8 cellular contexts compared by ENCODE assay signal in the genomic region with DNA sequence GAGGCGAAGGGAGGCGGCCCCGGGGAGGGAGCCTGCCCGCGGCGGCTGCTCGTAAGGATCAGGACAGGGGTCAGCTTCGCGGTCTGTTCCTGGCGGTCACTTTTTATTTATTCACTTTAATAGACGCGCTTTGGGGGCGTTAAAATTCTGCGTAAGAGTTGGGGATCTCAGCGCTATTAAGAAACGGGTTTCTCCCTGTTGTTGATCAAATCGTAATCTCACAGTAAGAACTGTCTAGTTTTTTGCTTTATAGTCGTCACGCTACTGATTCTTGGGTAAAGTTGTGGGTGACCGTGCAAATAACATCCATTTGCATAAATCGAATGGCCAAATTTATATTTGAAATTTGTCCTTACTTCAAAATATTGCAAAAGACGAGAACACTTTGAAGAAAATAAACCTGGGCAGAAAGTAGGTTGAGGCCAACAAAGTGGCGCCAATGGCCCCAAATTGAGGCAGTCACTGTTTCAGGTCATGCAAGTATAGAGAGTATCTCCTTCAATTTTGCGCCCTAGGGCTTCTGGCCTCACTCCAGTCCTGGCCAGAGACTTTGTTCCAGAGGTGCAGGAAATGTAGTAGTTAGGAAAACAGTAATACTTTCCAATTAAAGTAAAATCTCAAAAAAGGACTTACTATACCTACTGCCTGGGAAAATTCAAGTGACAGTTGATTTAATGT. TPM values are rescaled to one million over a fixed set of nuclear protein-coding genes. Genes with fewer than 3 reads are reported as not detected.
DNase-seq lines count a peak whose midpoint lies in the region; ATAC-seq and TF ChIP-seq lines count a peak whose summit lies in the region.

No MANE protein-coding gene starts in this region.

- peaks cover 47% of the 10 kb centered on the region for H3K4me1 Mint-ChIP-seq in activated T-cell treated with anti-CD3 and anti-CD28 coated beads, Interleukin-2, amount 50 U/mL, for 4 hours (ENCODE audit: low read depth)
- H3K4me1 Mint-ChIP-seq in naive thymus-derived CD8-positive, alpha-beta T cell = peaks cover 24 to 61% (median 56%) of the 10 kb centered on the region in 4 donors

- H3K27ac Mint-ChIP-seq in naive thymus-derived CD8-positive, alpha-beta T cell = peak overlapping the region; percentile 88 to 96 (median 94)

- H3K27me3 Mint-ChIP-seq in activated T-cell treated with anti-CD3 and anti-CD28 coated beads, Interleukin-2, amount 50 U/mL, for 4 hours (ENCODE audit: low read depth) = no peaks in the 10 kb centered on the region
- no peaks in the 10 kb centered on the region for H3K27me3 Mint-ChIP-seq in naive thymus-derived CD8-positive, alpha-beta T cell

- no peak for TF ChIP-seq CTCF in epithelial cell of proximal tubule (conservative IDR thresholded peaks at IDR 0.05; ENCODE audit: low read depth, low read length)

- peak overlapping the region; percentile 83 for H3K4me3 ChIP-seq in epithelial cell of proximal tubule (ENCODE audit: low read depth, low read length)

- no peak for ATAC-seq in activated T-cell treated with anti-CD3 and anti-CD28 coated beads, Interleukin-2, amount 50 U/mL, for 4 hours
- no peak for ATAC-seq in naive thymus-derived CD8-positive, alpha-beta T cell
- ATAC-seq in HG03571 (IDR thresholded peaks at IDR 0.05; ENCODE audit: unreplicated experiment) (no peak), esophagus mucosa (no peak), HG02610 (IDR thresholded peaks at IDR 0.05; ENCODE audit: unreplicated experiment) (no peak)

- no peaks in the 10 kb centered on the region for H3K9me3 Mint-ChIP-seq in activated T-cell treated with anti-CD3 and anti-CD28 coated beads, Interleukin-2, amount 50 U/mL, for 4 hours
- H3K9me3 Mint-ChIP-seq in naive thymus-derived CD8-positive, alpha-beta T cell = peaks cover 0 to 3% (median 0%) of the 10 kb centered on the region in 9 donors

- peaks cover 12% of the 10 kb centered on the region for H3K36me3 Mint-ChIP-seq in activated T-cell treated with anti-CD3 and anti-CD28 coated beads, Interleukin-2, amount 50 U/mL, for 4 hours (ENCODE audit: insufficient read depth)
- peaks cover 0 to 16% (median 2%) of the 10 kb centered on the region in 3 donors for H3K36me3 Mint-ChIP-seq in naive thymus-derived CD8-positive, alpha-beta T cell

- H3K4me3 Mint-ChIP-seq in activated T-cell treated with anti-CD3 and anti-CD28 coated beads, Interleukin-2, amount 50 U/mL, for 4 hours = peak overlapping the region; percentile 93
- peak overlapping the region; percentile 85 to 99 (median 97) for H3K4me3 Mint-ChIP-seq in naive thymus-derived CD8-positive, alpha-beta T cell

- POLR2A ChIA-PET in naive thymus-derived CD8-positive, alpha-beta T cell (lab: Charles Lee) = interaction anchor here (0.9 to 2.3 kb wide), 9 partner anchors 12 to 1530 kb away, joined by 3 to 49 read pairs (median 6); a partner anchor contains a TSS

- no peak for DNase-seq in activated T-cell treated with anti-CD3 and anti-CD28 coated beads, Interleukin-2, amount 50 U/mL, for 4 hours
- DNase-seq in activated T-cell treated with anti-CD3 and anti-CD28 coated beads, Interleukin-2, amount 50 U/mL, for 1 hour = no peak
- DNase-seq in SK-N-DZ (ENCODE audit: low spot score) = peak; percentile 10
- DNase-seq in epithelial cell of proximal tubule (ENCODE audit: low read depth) = no peak
- DNase-seq in naive thymus-derived CD8-positive, alpha-beta T cell = peak in 4 of 10 donors; percentile 6 to 12 (median 10)

RNA-seq across cellular contexts. Expression of a gene that starts 1.0 kb away (rescaled TPM):
- 10 to 100 TPM; 15.3 to 18.1 (median 16.5) TPM for total RNA-seq in activated T-cell treated with anti-CD3 and anti-CD28 coated beads, Interleukin-2, amount 50 U/mL, for 4 hours
- 44.9 and 55.1 TPM in 2 replicates for polyA plus RNA-seq in SK-N-DZ (2014; cell fraction: cytosol; rRNA removed)
- 17.2 and 17.4 TPM in 2 replicates for polyA plus RNA-seq in SK-N-DZ (2014; cell fraction: nucleus; rRNA removed)
- total RNA-seq in epithelial cell of proximal tubule (24.7 and 33.6 TPM in 2 replicates), esophagus mucosa (14.2 TPM)
- total RNA-seq in naive thymus-derived CD8-positive, alpha-beta T cell = 10 to 100 TPM; 16.0 to 18.3 TPM
- 10 to 100 TPM in 2 of 3 donors, 1 to 10 TPM in 1; 7.7 to 13.9 (median 10.7) TPM for polyA plus RNA-seq in naive thymus-derived CD8-positive, alpha-beta T cell

RNA-seq across cellular contexts. Expression of a gene that starts 40.9 kb away (rescaled TPM):
- not detected for total RNA-seq in activated T-cell treated with anti-CD3 and anti-CD28 coated beads, Interleukin-2, amount 50 U/mL, for 4 hours
- polyA plus RNA-seq in SK-N-DZ (2014; cell fraction: cytosol; rRNA removed) = not detected in 2 replicates
- not detected in 2 replicates for polyA plus RNA-seq in SK-N-DZ (2014; cell fraction: nucleus; rRNA removed)
- total RNA-seq in epithelial cell of proximal tubule = 0.06 and 0.07 TPM in 2 replicates
- not detected for total RNA-seq in naive thymus-derived CD8-positive, alpha-beta T cell
- polyA plus RNA-seq in naive thymus-derived CD8-positive, alpha-beta T cell = under 1 TPM in 1 of 3 donors, not detected in 2; 0.09 TPM
- total RNA-seq in esophagus mucosa = 0.04 TPM
